Comparison of ENCODE assay signal across 31 cellular contexts in genomic region chr14:30698463-30698862, GRCh38.
"Had no signal": no experiment of that assay in that cellular context is flagged by ENCODE, and none has a peak within 500 bp of the region (broad histone marks: within the 10 kb centered on the region; RNA-seq: fewer than 3 reads in every experiment).

No MANE protein-coding gene starts in this region.

- H3K4me1 ChIP-seq: ascending aorta, left lung, prostate gland, tibial nerve had no signal

- H3K36me3 ChIP-seq: ovary, prostate gland had no signal

- H3K27me3 ChIP-seq: ascending aorta, cardiac muscle cell, dorsolateral prefrontal cortex, gastroesophageal sphincter, left lung, ovary, tibial nerve had no signal

- H3K4me3 ChIP-seq: ascending aorta, cardiac muscle cell, coronary artery, dorsolateral prefrontal cortex, gastroesophageal sphincter, left lung, lung, ovary, prostate gland, tibial nerve had no signal

- H3K27me3 Mint-ChIP-seq: activated CD4-positive, alpha-beta memory T cell treated with anti-CD3 and anti-CD28 coated beads for 36 hours; activated naive CD4-positive, alpha-beta T cell treated with anti-CD3 and anti-CD28 coated beads, Interleukin-2, amount 10 ng/mL, durations not matched to agents 7 days and 5 days; activated naive CD8-positive, alpha-beta T cell treated with anti-CD3 and anti-CD28 coated beads, Interleukin-2, amount 10 ng/mL, durations not matched to agents 7 days and 5 days; activated T-cell treated with anti-CD3 and anti-CD28 coated beads, Interleukin-2, amount 50 U/mL, for 24 hours; brain; naive B cell had no signal

- DNase-seq: activated CD4-positive, alpha-beta memory T cell treated with anti-CD3 and anti-CD28 coated beads for 36 hours; activated CD4-positive, alpha-beta T cell treated with anti-CD3 and anti-CD28 coated beads for 48 hours; activated CD8-positive, alpha-beta memory T cell treated with anti-CD3 and anti-CD28 coated beads, Interleukin-2, amount 50 U/mL, for 48 hours; activated gamma-delta T cell; activated naive CD4-positive, alpha-beta T cell treated with anti-CD3 and anti-CD28 coated beads, Interleukin-2, amount 10 ng/mL, durations not matched to agents 7 days and 5 days; activated naive CD8-positive, alpha-beta T cell treated with anti-CD3 and anti-CD28 coated beads, Interleukin-2, amount 10 ng/mL, durations not matched to agents 7 days and 5 days; activated T-cell treated with anti-CD3 and anti-CD28 coated beads, Interleukin-2, amount 50 U/mL, for 24 hours; cerebellar nuclear complex; dorsolateral prefrontal cortex; effector memory CD4-positive, alpha-beta T cell; hypothalamus; immature natural killer cell; kidney; left lung; naive B cell; ovary; stimulated activated CD4-positive, alpha-beta T cell treated with anti-CD3 and anti-CD28 coated beads, Interleukin-2, amount 100 ng/mL, for 48 hours; stimulated activated naive CD4-positive, alpha-beta T cell treated with Interleukin-2 at 50 U/mL for 16 hours; SW 1271; T-helper 9 cell; WERI-Rb-1 had no signal

- FAIRE-seq: endothelial cell of umbilical vein, kidney had no signal

- H3K9me3 Mint-ChIP-seq: activated CD4-positive, alpha-beta memory T cell treated with anti-CD3 and anti-CD28 coated beads for 36 hours; activated naive CD4-positive, alpha-beta T cell treated with anti-CD3 and anti-CD28 coated beads, Interleukin-2, amount 10 ng/mL, durations not matched to agents 7 days and 5 days; activated naive CD8-positive, alpha-beta T cell treated with anti-CD3 and anti-CD28 coated beads, Interleukin-2, amount 10 ng/mL, durations not matched to agents 7 days and 5 days; activated T-cell treated with anti-CD3 and anti-CD28 coated beads, Interleukin-2, amount 50 U/mL, for 24 hours; brain; immature natural killer cell; naive B cell; T-helper 1 cell treated with Interleukin-12 subunit alpha and Interleukin-12 subunit beta and Interleukin-4 antibody, amounts not matched to agents 30 μg/mL and 1 μg/mL, for 36 hours had no signal

- H3K4me1 Mint-ChIP-seq: activated naive CD4-positive, alpha-beta T cell treated with anti-CD3 and anti-CD28 coated beads, Interleukin-2, amount 10 ng/mL, durations not matched to agents 7 days and 5 days; brain; immature natural killer cell; naive B cell had no signal

- H3K4me3 Mint-ChIP-seq: activated CD4-positive, alpha-beta memory T cell treated with anti-CD3 and anti-CD28 coated beads for 36 hours; activated naive CD4-positive, alpha-beta T cell treated with anti-CD3 and anti-CD28 coated beads, Interleukin-2, amount 10 ng/mL, durations not matched to agents 7 days and 5 days; activated naive CD8-positive, alpha-beta T cell treated with anti-CD3 and anti-CD28 coated beads, Interleukin-2, amount 10 ng/mL, durations not matched to agents 7 days and 5 days; activated T-cell treated with anti-CD3 and anti-CD28 coated beads, Interleukin-2, amount 50 U/mL, for 24 hours; brain; immature natural killer cell; T-helper 1 cell treated with Interleukin-12 subunit alpha and Interleukin-12 subunit beta and Interleukin-4 antibody, amounts not matched to agents 30 μg/mL and 1 μg/mL, for 36 hours had no signal

- H3K27ac Mint-ChIP-seq: activated CD4-positive, alpha-beta memory T cell treated with anti-CD3 and anti-CD28 coated beads for 36 hours; activated naive CD4-positive, alpha-beta T cell treated with anti-CD3 and anti-CD28 coated beads, Interleukin-2, amount 10 ng/mL, durations not matched to agents 7 days and 5 days; activated naive CD8-positive, alpha-beta T cell treated with anti-CD3 and anti-CD28 coated beads, Interleukin-2, amount 10 ng/mL, durations not matched to agents 7 days and 5 days; activated T-cell treated with anti-CD3 and anti-CD28 coated beads, Interleukin-2, amount 50 U/mL, for 24 hours; brain; T-helper 1 cell treated with Interleukin-12 subunit alpha and Interleukin-12 subunit beta and Interleukin-4 antibody, amounts not matched to agents 30 μg/mL and 1 μg/mL, for 36 hours had no signal

- H3K9me3 ChIP-seq: ascending aorta, gastroesophageal sphincter, left lung, ovary, prostate gland, tibial nerve had no signal

- H3K27ac ChIP-seq: ascending aorta, cardiac muscle cell, coronary artery, dorsolateral prefrontal cortex, gastroesophageal sphincter, left lung, ovary, prostate gland, tibial nerve, WERI-Rb-1 had no signal
